ENCODE assay signal across 23 cellular contexts in the genomic region with DNA sequence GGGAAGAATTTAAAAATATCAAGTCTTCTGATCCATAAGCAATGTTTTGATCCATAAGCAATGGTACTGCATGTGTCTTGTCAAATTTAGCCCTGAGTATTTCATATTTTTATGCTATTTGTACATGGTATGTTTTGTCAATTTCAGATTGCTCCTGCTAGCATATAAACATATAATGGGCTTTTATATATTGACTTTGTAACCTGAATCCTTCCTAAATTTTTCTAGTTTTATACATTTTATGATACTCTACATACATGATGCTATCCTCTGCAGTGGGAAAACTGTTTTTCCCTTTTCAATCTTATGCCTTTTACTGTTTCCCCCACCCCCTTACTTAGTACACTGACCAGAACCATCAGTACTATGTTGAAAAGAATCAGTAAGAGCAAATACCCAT.
"Had no signal": no experiment of that assay in that cellular context is flagged by ENCODE, and none has a peak within 500 bp of the region (broad histone marks: within the 10 kb centered on the region; RNA-seq: fewer than 3 reads in every experiment).

No MANE protein-coding gene starts in this region.

- DNase-seq: cortex of kidney; effector CD8-positive, alpha-beta T cell; effector memory CD8-positive, alpha-beta T cell; endodermal cell; erythroblast; esophagus squamous epithelium; foreskin fibroblast; foreskin melanocyte; gastrocnemius medialis; glutamatergic neuron; head of caudate nucleus; heart right ventricle; hippocampal formation; left cardiac atrium; left lung; left ventricle myocardium superior; lower lobe of right lung; mesenchymal stem cell; mucosa of descending colon; naive B cell; naive thymus-derived CD8-positive, alpha-beta T cell had no signal

- H3K36me3 ChIP-seq: gastrocnemius medialis had no signal

- H3K27me3 ChIP-seq: esophagus squamous epithelium, gastrocnemius medialis, heart right ventricle, left lung had no signal

- H3K4me3 ChIP-seq: esophagus squamous epithelium, gastrocnemius medialis, heart right ventricle, left lung, lower lobe of right lung, mucosa of descending colon had no signal

- H3K9me3 ChIP-seq: esophagus squamous epithelium, gastrocnemius medialis, heart right ventricle, left lung, lower lobe of right lung, mucosa of descending colon had no signal

- ATAC-seq: effector memory CD8-positive, alpha-beta T cell; esophagus mucosa; gastrocnemius medialis; heart right ventricle; left cardiac atrium; left lung; left ventricle myocardium superior; lower lobe of right lung; mucosa of descending colon; naive thymus-derived CD8-positive, alpha-beta T cell had no signal

- H3K4me1 ChIP-seq: esophagus squamous epithelium, gastrocnemius medialis, heart right ventricle, left lung, lower lobe of right lung had no signal

- H3K27ac ChIP-seq: epithelial cell of prostate, esophagus squamous epithelium, gastrocnemius medialis, heart right ventricle, left lung, lower lobe of right lung had no signal
